Comparison of ENCODE assay signal across 1 cellular context in the genomic region with DNA sequence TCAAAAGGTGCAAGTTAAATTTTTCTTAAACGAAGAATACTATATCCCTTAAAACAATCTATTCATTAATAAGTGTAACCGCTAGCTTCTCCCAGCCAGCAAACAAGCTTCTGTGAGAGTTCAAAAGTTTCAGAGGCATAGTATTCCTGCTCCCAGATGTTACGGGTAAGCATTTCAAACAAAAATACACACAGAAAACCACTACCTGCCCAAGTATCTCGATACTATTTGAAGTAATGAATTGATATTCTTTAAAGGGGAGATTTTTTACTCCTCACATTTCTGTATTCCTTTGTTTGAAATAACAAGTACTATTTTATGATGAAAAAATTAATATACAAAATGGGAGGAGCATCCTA.
TF ChIP-seq lines count a peak whose summit lies in the region.

No MANE protein-coding gene starts in this region.

TF ChIP-seq in SK-N-SH, 30 proteins besides CTCF, POLR2A, EP300 and RAD21 (continued from another document):
- TF ChIP-seq, protein P1, sequence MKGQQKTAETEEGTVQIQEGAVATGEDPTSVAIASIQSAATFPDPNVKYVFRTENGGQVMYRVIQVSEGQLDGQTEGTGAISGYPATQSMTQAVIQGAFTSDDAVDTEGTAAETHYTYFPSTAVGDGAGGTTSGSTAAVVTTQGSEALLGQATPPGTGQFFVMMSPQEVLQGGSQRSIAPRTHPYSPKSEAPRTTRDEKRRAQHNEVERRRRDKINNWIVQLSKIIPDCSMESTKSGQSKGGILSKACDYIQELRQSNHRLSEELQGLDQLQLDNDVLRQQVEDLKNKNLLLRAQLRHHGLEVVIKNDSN (IDR thresholded peaks at IDR 0.05; ENCODE audit: borderline replicate concordance, low read depth) = no peak
- TF ChIP-seq RFX5 (IDR thresholded peaks at IDR 0.05; ENCODE audit: low read length) (no peak), TCF12 (IDR thresholded peaks at IDR 0.05) (no peak)
